Comparison of ENCODE assay signal across 24 cellular contexts in the genomic region with DNA sequence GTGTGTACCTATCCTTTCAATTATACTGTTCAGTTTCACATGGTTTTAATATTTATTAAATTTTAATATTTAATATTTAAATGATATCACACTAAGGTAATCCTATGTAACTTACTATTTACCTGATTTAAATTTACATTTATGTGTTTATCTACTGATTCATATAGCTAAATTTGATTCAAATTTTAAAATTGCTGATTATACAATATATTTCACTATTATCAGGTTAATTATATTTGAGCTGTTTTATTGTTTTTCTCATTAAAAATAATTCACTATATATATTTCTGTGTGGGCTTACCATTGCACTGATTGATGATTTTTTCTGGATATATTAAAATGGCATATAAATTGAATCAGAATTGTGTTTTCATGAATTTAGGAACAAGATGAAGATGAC.
"Had no signal": no experiment of that assay in that cellular context is flagged by ENCODE, and none has a peak within 500 bp of the region (broad histone marks: within the 10 kb centered on the region; RNA-seq: fewer than 3 reads in every experiment).

No MANE protein-coding gene starts in this region.

- H3K27me3 ChIP-seq: left lung, right atrium auricular region, stomach, testis, thyroid gland, transverse colon, upper lobe of left lung had no signal

- H3K4me3 ChIP-seq: left lung, lower lobe of right lung, right atrium auricular region, skin epidermis, stomach, testis, thyroid gland, transverse colon, upper lobe of left lung had no signal

- H3K4me1 ChIP-seq: left lung, lower lobe of right lung, right atrium auricular region, stomach, testis, thyroid gland, transverse colon, upper lobe of left lung had no signal

- DNase-seq: hippocampal formation; left colon; left lung; lower lobe of right lung; mammary epithelial cell; mesenchymal stem cell; naive thymus-derived CD8-positive, alpha-beta T cell; nucleus accumbens; stimulated activated CD4-positive, alpha-beta T cell treated with anti-CD3 and anti-CD28 coated beads, Interleukin-12 subunit alpha, Interleukin-12 subunit beta, amount 100 ng/mL, for 4 hours; stimulated activated CD4-positive, alpha-beta T cell treated with anti-CD3 and anti-CD28 coated beads, Interleukin-15, amount 100 ng/mL, for 24 hours; stimulated activated CD4-positive, alpha-beta T cell treated with anti-CD3 and anti-CD28 coated beads, Interleukin-2, amount 100 ng/mL, for 24 hours; stimulated activated CD4-positive, alpha-beta T cell treated with anti-CD3 and anti-CD28 coated beads, Interleukin-4, amount 100 ng/mL, for 1 hour; stimulated activated naive B cell treated with anti-CD40 and anti-IgM and Interleukin-4, amounts not matched to agents 10 μg/mL and 1 μg/mL and 100 μg/mL, for 72 hours; stimulated activated naive CD8-positive, alpha-beta T cell treated with anti-CD3 and anti-CD28 coated beads, Interleukin-15, Interleukin-2, amounts not matched to agents 100 U/mL and 50 U/mL, for 24 hours; stomach; testis; thyroid gland; transverse colon; upper lobe of left lung had no signal

- FAIRE-seq: keratinocyte, urothelium cell line had no signal

- H3K27ac ChIP-seq: left lung, lower lobe of right lung, right atrium auricular region, skin epidermis, stomach, testis, thyroid gland, transverse colon, upper lobe of left lung had no signal

- ATAC-seq: left colon; left lung; lower lobe of right lung; naive thymus-derived CD8-positive, alpha-beta T cell; sciatic nerve; stimulated activated naive B cell treated with anti-CD40 and anti-IgM and Interleukin-4, amounts not matched to agents 10 μg/mL and 1 μg/mL and 100 μg/mL, for 72 hours; stimulated activated naive CD8-positive, alpha-beta T cell treated with anti-CD3 and anti-CD28 coated beads, Interleukin-15, Interleukin-2, amounts not matched to agents 100 U/mL and 50 U/mL, for 24 hours had no signal

- H3K36me3 ChIP-seq: left lung, lower lobe of right lung, right atrium auricular region, stomach, thyroid gland, transverse colon, upper lobe of left lung had no signal

- H3K9me3 ChIP-seq: left lung, lower lobe of right lung, right atrium auricular region, testis, thyroid gland, transverse colon, upper lobe of left lung had no signal
